Comparison of ENCODE assay signal across 8 cellular contexts in the genomic region with DNA sequence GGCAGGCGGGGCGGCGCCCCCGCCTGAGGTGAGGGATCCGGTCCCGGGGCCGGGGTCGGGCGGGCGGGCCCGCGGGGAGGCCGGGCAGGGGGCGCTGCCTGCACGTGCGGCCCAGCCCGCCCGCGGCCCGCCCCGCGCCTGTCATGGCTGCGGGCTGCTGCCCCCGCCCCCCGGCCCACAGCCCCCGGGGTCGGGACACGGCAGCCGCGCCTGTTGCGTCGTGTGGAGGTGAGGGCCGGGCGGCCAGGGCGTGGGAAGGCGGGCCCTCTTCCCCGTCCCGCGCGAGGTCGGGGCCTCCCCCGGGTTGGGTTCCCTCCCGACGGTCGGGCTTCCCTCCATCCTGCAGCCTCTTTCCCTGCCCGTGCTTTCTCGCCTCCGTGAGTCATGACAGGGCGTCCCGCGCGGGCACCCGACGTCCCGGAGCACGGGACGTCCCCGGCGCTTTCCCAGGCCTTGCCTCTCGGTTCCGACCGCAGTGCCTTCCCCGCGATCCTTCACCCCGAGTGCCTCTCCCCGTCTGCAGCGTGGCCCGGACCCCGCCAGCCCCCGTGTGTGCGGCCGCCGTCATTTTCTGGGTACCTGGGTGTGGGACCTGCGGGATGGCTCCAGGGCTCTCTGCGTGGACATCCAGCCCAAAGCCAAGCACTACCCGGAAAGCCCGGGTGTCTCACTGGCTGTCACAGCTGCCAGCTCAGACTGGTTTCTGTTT.
DNase-seq lines count a peak whose midpoint lies in the region; ATAC-seq and TF ChIP-seq lines count a peak whose summit lies in the region.

No MANE protein-coding gene starts in this region.

- no peaks in the 10 kb centered on the region for H3K27me3 ChIP-seq in BE2C
- no peaks in the 10 kb centered on the region for H3K27me3 ChIP-seq in ectodermal cell (ENCODE audit: control insufficient read depth, insufficient read depth, low read length, poor library complexity, severe bottlenecking)
- no peaks in the 10 kb centered on the region for H3K27me3 ChIP-seq in lung (ENCODE audit: control insufficient read depth, insufficient read depth)

- POLR2A ChIA-PET in activated CD8-positive, alpha-beta T cell treated with anti-CD3 and anti-CD28 coated beads for 36 hours (lab: Charles Lee): interaction anchor here (1.6 kb wide), 1 partner anchor 33 kb away, joined by 5 read pairs; no protein-coding TSS in a partner anchor

- peak; percentile 69 for DNase-seq in BE2C
- DNase-seq in LNCaP clone FGC (ENCODE audit: low read depth): no peak
- peak; percentile 66 for DNase-seq in activated CD8-positive, alpha-beta T cell treated with anti-CD3 and anti-CD28 coated beads for 36 hours
- DNase-seq in lung (ENCODE audit: low spot score): peak; percentile 55
- DNase-seq in stimulated activated CD4-positive, alpha-beta T cell treated with anti-CD3 and anti-CD28 coated beads, TNF-alpha, amount 100 ng/mL, for 24 hours (ENCODE audit: low read depth in 3 of 3): peak; percentile 40 to 72 (median 46)

- WGBS in ectodermal cell, 2 experiments: 1% methylated on average over 77 of the region's 77 CpGs
- 0 to 1% methylated on average over 33 to 77 of the region's 77 CpGs for WGBS in lung, 2 donors

- no peaks in the 10 kb centered on the region; the same call in 1 of the 2 replicates for H3K36me3 ChIP-seq in BE2C
- H3K36me3 ChIP-seq in ectodermal cell (ENCODE audit: control insufficient read depth, insufficient read depth, low read length): no peaks in the 10 kb centered on the region
- H3K36me3 ChIP-seq in lung (ENCODE audit: control insufficient read depth in 2 of 2, insufficient read depth in 2 of 2, low read length in 2 of 2): no peaks in the 10 kb centered on the region

- peak overlapping the region; percentile 81 for H3K4me3 Mint-ChIP-seq in activated CD8-positive, alpha-beta T cell treated with anti-CD3 and anti-CD28 coated beads for 36 hours

- no peaks in the 10 kb centered on the region for H3K9me3 ChIP-seq in BE2C
- H3K9me3 ChIP-seq in ectodermal cell (ENCODE audit: control insufficient read depth, low read length): no peaks in the 10 kb centered on the region
- no peaks in the 10 kb centered on the region for H3K9me3 ChIP-seq in lung (ENCODE audit: control insufficient read depth in 2 of 2, insufficient read depth in 1 of 2, low read length in 1 of 2)

- H3K27ac Mint-ChIP-seq in activated CD8-positive, alpha-beta T cell treated with anti-CD3 and anti-CD28 coated beads for 36 hours: peak overlapping the region; percentile 89

- H3K27ac ChIP-seq in ectodermal cell (ENCODE audit: insufficient read depth, low read depth, low read length, poor library complexity, severe bottlenecking) (no peak overlapping the region), lung (ENCODE audit: low read depth in 1 of 2, low read length in 1 of 2) (peak overlapping the region; percentile 90 to 98)

- CTCF ChIA-PET in activated CD8-positive, alpha-beta T cell treated with anti-CD3 and anti-CD28 coated beads for 36 hours (lab: Charles Lee): interaction anchor here (1.1 kb wide), 1 partner anchor 32 kb away, joined by 3 read pairs; no protein-coding TSS in a partner anchor

- H3K4me3 ChIP-seq in BE2C (ENCODE audit: low read depth, low read length): peak overlapping the region; percentile 82
- H3K4me3 ChIP-seq in LNCaP clone FGC (ENCODE audit: low read depth, low read length): peak overlapping the region; percentile 71
- peak overlapping the region; percentile 71 for H3K4me3 ChIP-seq in ectodermal cell (ENCODE audit: insufficient read depth, low read depth, low read length)
- H3K4me3 ChIP-seq in lung: peak overlapping the region; percentile 90

- TF ChIP-seq CTCF in BE2C (IDR thresholded peaks at IDR 0.05; ENCODE audit: low read depth, low read length) (no peak), LNCaP clone FGC (IDR thresholded peaks at IDR 0.05; ENCODE audit: control insufficient read depth, extremely low read depth, insufficient read depth) (no peak), lung (IDR thresholded peaks at IDR 0.05; ENCODE audit: control extremely low read depth, extremely low read depth) (no peak)
- no peak for TF ChIP-seq CTCF in activated CD8-positive, alpha-beta T cell treated with anti-CD3 and anti-CD28 coated beads for 36 hours (IDR thresholded peaks at IDR 0.05)

- H3K9me3 Mint-ChIP-seq in activated CD8-positive, alpha-beta T cell treated with anti-CD3 and anti-CD28 coated beads for 36 hours: no peaks in the 10 kb centered on the region

- H3K36me3 Mint-ChIP-seq in activated CD8-positive, alpha-beta T cell treated with anti-CD3 and anti-CD28 coated beads for 36 hours (ENCODE audit: low read depth): peaks cover 3% of the 10 kb centered on the region

- H3K4me1 Mint-ChIP-seq in activated CD8-positive, alpha-beta T cell treated with anti-CD3 and anti-CD28 coated beads for 36 hours (ENCODE audit: low read depth): peaks cover 22% of the 10 kb centered on the region

- H3K4me1 ChIP-seq in BE2C (no peaks in the 10 kb centered on the region), ectodermal cell (ENCODE audit: control insufficient read depth, insufficient read depth, low read length) (peaks cover 5% of the 10 kb centered on the region), lung (ENCODE audit: control insufficient read depth in 2 of 2, insufficient read depth in 2 of 2, low read length in 2 of 2) (peaks cover 3 to 15% of the 10 kb centered on the region in 2 donors)

- ATAC-seq in GM19372 (IDR thresholded peaks at IDR 0.05; ENCODE audit: low read depth, unreplicated experiment): peak; percentile 15
- peak; percentile 8 for ATAC-seq in activated CD8-positive, alpha-beta T cell treated with anti-CD3 and anti-CD28 coated beads for 36 hours
- ATAC-seq in lung (ENCODE audit: insufficient read depth, low FRiP score): peak; percentile 5
- no peak for ATAC-seq in HG03460 (IDR thresholded peaks at IDR 0.05; ENCODE audit: unreplicated experiment)

- intact Hi-C loops in activated CD8-positive, alpha-beta T cell treated with anti-CD3 and anti-CD28 coated beads for 36 hours (cut with micrococcal nuclease): loop anchor here (5.0 kb wide), 1 partner anchor 74 kb away; no protein-coding TSS in a partner anchor

- no peaks in the 10 kb centered on the region for H3K27me3 Mint-ChIP-seq in activated CD8-positive, alpha-beta T cell treated with anti-CD3 and anti-CD28 coated beads for 36 hours
